10 cellular contexts compared by ENCODE assay signal in genomic region chr3:129597792-129598381, GRCh38. TPM values are rescaled to one million over a fixed set of nuclear protein-coding genes. Genes with fewer than 3 reads are reported as not detected.
A peak's percentile ranks its signal among the peaks of the same experiment; 100 is the strongest.
DNase-seq lines count a peak whose midpoint lies in the region; ATAC-seq and TF ChIP-seq lines count a peak whose summit lies in the region.
"Had no signal": no experiment of that assay in that cellular context is flagged by ENCODE, and none has a peak within 500 bp of the region (broad histone marks: within the 10 kb centered on the region; RNA-seq: fewer than 3 reads in every experiment).

No MANE protein-coding gene starts in this region.

- H3K79me1 ChIP-seq in trophoblast cell (ENCODE audit: low read length), result peaks cover 51% of the 10 kb centered on the region

- peak overlapping the region; percentile 50 for H3K14ac ChIP-seq in trophoblast cell (ENCODE audit: low read length)

- H3K36me3 ChIP-seq in BLaER1 treated with 17β-estradiol and CSF1 and Interleukin-3, amounts not matched to agents 10 nM and 100 nM, result peaks cover 0 to 57% (median 14%) of the 10 kb centered on the region in 11 experiments; a peak in 14 of 22 replicates
- peaks cover 63% of the 10 kb centered on the region for H3K36me3 ChIP-seq in NT2/D1 (ENCODE audit: insufficient read depth, insufficient read length, low read length)
- H3K36me3 ChIP-seq in esophagus squamous epithelium, result no peaks in the 10 kb centered on the region
- peaks cover 15 to 22% of the 10 kb centered on the region in 2 experiments for H3K36me3 ChIP-seq in trophoblast cell (ENCODE audit: control insufficient read depth in 1 of 2, insufficient read depth in 2 of 2, low read length in 2 of 2)
- no peaks in the 10 kb centered on the region for H3K36me3 ChIP-seq in CD4-positive, alpha-beta memory T cell (ENCODE audit: insufficient read depth, low read length)
- H3K36me3 ChIP-seq: neutrophil had no signal

- peaks cover 60% of the 10 kb centered on the region for H3K79me2 ChIP-seq in trophoblast cell (ENCODE audit: control insufficient read depth, insufficient read depth, low read length, poor library complexity)

- CTCF ChIA-PET in CD4-positive, alpha-beta memory T cell (lab: Charles Lee; ENCODE audit: partially characterized antibody), result interaction anchor here (2.1 kb wide), 1 partner anchor 108 kb away, joined by 10 read pairs; no protein-coding TSS in a partner anchor

- H3K9me3 Mint-ChIP-seq in CD4-positive, alpha-beta memory T cell, result no peaks in the 10 kb centered on the region

- H3K23ac ChIP-seq in trophoblast cell (ENCODE audit: low read length), result no peak overlapping the region

- H3K9me3 ChIP-seq in BLaER1 treated with 17β-estradiol and CSF1 and Interleukin-3, amounts not matched to agents 10 nM and 100 nM (replicated peaks in 1 of 11), result no peaks in the 10 kb centered on the region
- H3K9me3 ChIP-seq in NT2/D1 (ENCODE audit: insufficient read depth, low read length), result no peaks in the 10 kb centered on the region
- no peaks in the 10 kb centered on the region for H3K9me3 ChIP-seq in esophagus squamous epithelium
- peaks cover 2% of the 10 kb centered on the region for H3K9me3 ChIP-seq in trophoblast cell (ENCODE audit: insufficient read depth, low read depth, low read length)
- no peaks in the 10 kb centered on the region for H3K9me3 ChIP-seq in CD4-positive, alpha-beta memory T cell (ENCODE audit: control insufficient read depth in 1 of 2, low read length in 2 of 2)
- H3K9me3 ChIP-seq: neutrophil had no signal

- intact Hi-C loops in esophagus squamous epithelium (cut with DNase I), result no loop called here
- intact Hi-C loops in CD4-positive, alpha-beta memory T cell (cut with micrococcal nuclease), result no loop called here

- peaks cover 20 to 64% (median 42%) of the 10 kb centered on the region in 4 donors for H3K4me1 Mint-ChIP-seq in CD4-positive, alpha-beta memory T cell

- no peak for TF ChIP-seq CTCF in esophagus squamous epithelium (IDR thresholded peaks at IDR 0.05)

- WGBS in esophagus squamous epithelium, 2 donors, result 42 to 60% methylated on average over 2 to 4 of the region's 12 CpGs
- WGBS in trophoblast cell (ENCODE audit: extremely low coverage, insufficient coverage, insufficient read length), result no CpG with 5 or more reads among the region's 12 CpGs

- peak overlapping the region; percentile 44 for H3K18ac ChIP-seq in trophoblast cell (ENCODE audit: low read length)

- DNase-seq in NT2/D1 (ENCODE audit: low read depth, low spot score) (peak; percentile 77), esophagus squamous epithelium (lab: John Stamatoyannopoulos, UW) (no peak), trophoblast cell (peak; percentile 98), SW480 (ENCODE audit: low spot score) (no peak), HCEC 1CT (no peak)
- DNase-seq in CD4-positive, alpha-beta memory T cell, result no peak

- no peak overlapping the region for H2AFZ ChIP-seq in trophoblast cell (ENCODE audit: insufficient read depth, low read length, poor library complexity)

- peak overlapping the region; percentile 92 to 100 (median 99) for H3K4me2 ChIP-seq in BLaER1 treated with 17β-estradiol and CSF1 and Interleukin-3, amounts not matched to agents 10 nM and 100 nM
- no peak overlapping the region for H3K4me2 ChIP-seq in trophoblast cell (ENCODE audit: low read length)

- no peak for TF ChIP-seq POLR2A in esophagus squamous epithelium (IDR thresholded peaks at IDR 0.05)

- peak overlapping the region; percentile 64 for H3K4ac ChIP-seq in trophoblast cell (ENCODE audit: low read depth, low read length)

- H2BK12ac ChIP-seq in trophoblast cell (ENCODE audit: low read length), result peak overlapping the region; percentile 41

- peak overlapping the region; percentile 50 for H4K8ac ChIP-seq in trophoblast cell (ENCODE audit: low read depth, low read length)

- peak overlapping the region; percentile 56 to 100 (median 98); a peak in 21 of 22 replicates for H3K27ac ChIP-seq in BLaER1 treated with 17β-estradiol and CSF1 and Interleukin-3, amounts not matched to agents 10 nM and 100 nM
- H3K27ac ChIP-seq in esophagus squamous epithelium, result peak overlapping the region; percentile 67 to 94 (median 84)
- peak overlapping the region; percentile 78 for H3K27ac ChIP-seq in trophoblast cell (ENCODE audit: low read depth, low read length)
- H3K27ac ChIP-seq in CD4-positive, alpha-beta memory T cell (ENCODE audit: low read depth, low read length), result no peak overlapping the region
- H3K27ac ChIP-seq: neutrophil had no signal

- peaks cover 16 to 92% (median 59%) of the 10 kb centered on the region in 11 experiments for H4K20me1 ChIP-seq in BLaER1 treated with 17β-estradiol and CSF1 and Interleukin-3, amounts not matched to agents 10 nM and 100 nM

- peak overlapping the region; percentile 78 for H4K91ac ChIP-seq in trophoblast cell (ENCODE audit: low read depth, low read length)

- peak overlapping the region; percentile 27 to 98 (median 52) for H3K4me3 ChIP-seq in BLaER1 treated with 17β-estradiol and CSF1 and Interleukin-3, amounts not matched to agents 10 nM and 100 nM
- no peak overlapping the region for H3K4me3 ChIP-seq in NT2/D1 (ENCODE audit: insufficient read length, low read depth)
- peak overlapping the region in 1 of 4 donors; percentile 50 for H3K4me3 ChIP-seq in esophagus squamous epithelium
- no peak overlapping the region for H3K4me3 ChIP-seq in trophoblast cell (ENCODE audit: low read depth, low read length)
- H3K4me3 ChIP-seq in CD4-positive, alpha-beta memory T cell (ENCODE audit: low read length in 2 of 2), result no peak overlapping the region

- no peak for ATAC-seq in GM19023 (IDR thresholded peaks at IDR 0.05; ENCODE audit: unreplicated experiment)
- ATAC-seq: esophagus mucosa had no signal

- H3K4me1 ChIP-seq in BLaER1 treated with 17β-estradiol and CSF1 and Interleukin-3, amounts not matched to agents 10 nM and 100 nM, result peaks cover 98 to 100% (median 100%) of the 10 kb centered on the region in 10 experiments
- H3K4me1 ChIP-seq in NT2/D1 (ENCODE audit: insufficient read depth, insufficient read length) (peaks cover 84% of the 10 kb centered on the region), esophagus squamous epithelium (peaks cover 40 to 100% (median 82%) of the 10 kb centered on the region in 3 donors), trophoblast cell (ENCODE audit: control insufficient read depth in 1 of 2, insufficient read depth in 2 of 2, low read length in 2 of 2) (peaks cover 63 to 68% of the 10 kb centered on the region in 2 experiments)
- H3K4me1 ChIP-seq in CD4-positive, alpha-beta memory T cell (ENCODE audit: insufficient read depth, low read length), result peaks cover 26% of the 10 kb centered on the region

- POLR2A ChIA-PET in CD4-positive, alpha-beta memory T cell (lab: Charles Lee; ENCODE audit: partially characterized antibody), result interaction anchor here (6.1 to 9.3 kb wide), 2 partner anchors 8 to 20 kb away, joined by 83 to 128 read pairs; partner anchors contain the start of gene PLXND1

- H3K27me3 ChIP-seq in BLaER1 treated with 17β-estradiol and CSF1 and Interleukin-3, amounts not matched to agents 10 nM and 100 nM, result no peaks in the 10 kb centered on the region
- H3K27me3 ChIP-seq in NT2/D1 (ENCODE audit: insufficient read depth, insufficient read length), result no peaks in the 10 kb centered on the region
- H3K27me3 ChIP-seq in esophagus squamous epithelium, result no peaks in the 10 kb centered on the region
- no peaks in the 10 kb centered on the region for H3K27me3 ChIP-seq in trophoblast cell (ENCODE audit: insufficient read depth, low read length)
- no peaks in the 10 kb centered on the region for H3K27me3 ChIP-seq in CD4-positive, alpha-beta memory T cell (ENCODE audit: insufficient read depth, low read length)

- H3K36me3 Mint-ChIP-seq in CD4-positive, alpha-beta memory T cell, result no peaks in the 10 kb centered on the region

- H2AK5ac ChIP-seq in trophoblast cell (ENCODE audit: low read length), result peak overlapping the region; percentile 33

- peak overlapping the region; percentile 71 for H2BK120ac ChIP-seq in trophoblast cell (ENCODE audit: insufficient read depth, low read length, poor library complexity)

- H3K4me3 Mint-ChIP-seq in CD4-positive, alpha-beta memory T cell, result peak overlapping the region in 1 of 8 donors; percentile 7

- H3K9ac ChIP-seq in BLaER1 treated with 17β-estradiol and CSF1 and Interleukin-3, amounts not matched to agents 10 nM and 100 nM, result peak overlapping the region; percentile 82 to 95 (median 87)
- H3K9ac ChIP-seq in NT2/D1 (ENCODE audit: insufficient read length, low read depth) (no peak overlapping the region), trophoblast cell (ENCODE audit: low read length) (no peak overlapping the region)

- H2BK5ac ChIP-seq in trophoblast cell (ENCODE audit: low read depth, low read length, poor library complexity), result peak overlapping the region; percentile 73

- no peaks in the 10 kb centered on the region for H3K27me3 Mint-ChIP-seq in CD4-positive, alpha-beta memory T cell

- H4K12ac ChIP-seq in trophoblast cell (ENCODE audit: low read depth, low read length), result no peak overlapping the region

- H3K27ac Mint-ChIP-seq in CD4-positive, alpha-beta memory T cell, result peak overlapping the region in 3 of 7 donors; percentile 8 to 32 (median 32)

RNA-seq across cellular contexts. Expression of gene PLXND1, which starts 8.6 kb away (rescaled TPM):
- 10 to 100 TPM in 3 of 4 donors, 1 to 10 TPM in 1; 4.5 to 66.0 (median 24.4) TPM for total RNA-seq in esophagus squamous epithelium
- polyA plus RNA-seq in trophoblast cell (2013), result 282 and 293 TPM in 2 replicates
- total RNA-seq in CD4-positive, alpha-beta memory T cell, result 10 to 100 TPM; 71.4 to 72.5 TPM
- polyA plus RNA-seq in CD4-positive, alpha-beta memory T cell, result 1 to 10 TPM in 1 of 2 donors, under 1 TPM in 1; 0.03 to 8.9 TPM

RNA-seq across cellular contexts. Expression of gene H1-8, which starts 54.9 kb away (rescaled TPM):
- total RNA-seq in esophagus squamous epithelium, result not detected
- not detected in 2 replicates for polyA plus RNA-seq in trophoblast cell (2013)
- not detected for total RNA-seq in CD4-positive, alpha-beta memory T cell
- not detected for polyA plus RNA-seq in CD4-positive, alpha-beta memory T cell
- total RNA-seq: esophagus mucosa had no signal

Comparison
In these comparisons a context has a peak if more than half of its experiments do, and no peak if none do; other contexts are left out.
1. H3K4me3 ChIP-seq: peak in BLaER1 treated with 17β-estradiol and CSF1 and Interleukin-3, amounts not matched to agents 10 nM and 100 nM (10 of 10); none in NT2/D1 (single experiment), trophoblast cell (single experiment) and CD4-positive, alpha-beta memory T cell (0 of 2).
2. H3K9ac ChIP-seq: peak in BLaER1 treated with 17β-estradiol and CSF1 and Interleukin-3, amounts not matched to agents 10 nM and 100 nM (11 of 11); none in NT2/D1 (single experiment) and trophoblast cell (single experiment).
3. DNase-seq: peak in NT2/D1 (single experiment) and trophoblast cell (2 of 2); none in esophagus squamous epithelium (single experiment), SW480 (single experiment), HCEC 1CT (single experiment) and CD4-positive, alpha-beta memory T cell (0 of 5).